ENCODE assay signal across 8 cellular contexts in the genomic region with DNA sequence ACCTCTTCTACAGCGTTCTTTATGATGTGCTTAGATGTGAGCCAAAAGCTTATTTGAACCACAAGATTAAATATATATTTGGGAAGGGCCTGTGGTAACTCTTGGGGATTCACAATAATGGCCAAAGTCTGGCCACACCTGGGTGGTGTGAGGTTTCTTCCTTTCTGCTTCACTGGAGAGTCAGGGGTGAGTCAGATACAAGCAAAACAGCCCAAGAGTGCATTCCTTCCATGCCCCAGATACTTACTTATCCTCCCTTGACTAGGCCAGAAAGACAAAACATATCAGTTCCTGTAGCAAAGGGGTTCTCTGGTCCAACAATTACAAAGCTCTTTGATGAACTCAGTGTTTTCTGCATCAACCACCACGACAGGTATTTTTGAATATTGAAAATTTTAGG. TPM values are rescaled to one million over a fixed set of nuclear protein-coding genes. Genes with fewer than 3 reads are reported as not detected.
DNase-seq lines count a peak whose midpoint lies in the region; ATAC-seq and TF ChIP-seq lines count a peak whose summit lies in the region.

No MANE protein-coding gene starts in this region.

- H3K27ac ChIP-seq in colonic mucosa, result no peak overlapping the region
- H3K27ac ChIP-seq in body of pancreas, result no peak overlapping the region

- H3K4me3 ChIP-seq in colonic mucosa (no peak overlapping the region), body of pancreas (no peak overlapping the region)

- H3K9me3 ChIP-seq in colonic mucosa (no peaks in the 10 kb centered on the region), body of pancreas (no peaks in the 10 kb centered on the region)

- DNase-seq in GM04503 (ENCODE audit: low read depth), result peak; percentile 42
- DNase-seq in LoVo (ENCODE audit: low spot score), result peak; percentile 45
- DNase-seq in glomerular visceral epithelial cell (ENCODE audit: extremely low spot score), result peak; percentile 92
- no peak for DNase-seq in colonic mucosa
- DNase-seq in body of pancreas, result no peak
- no peak for DNase-seq in NCI-H2171 (lab: John Stamatoyannopoulos, UW)
- no peak for DNase-seq in NAMALWA (ENCODE audit: low spot score)

- 77 to 81% methylated on average over 2 of the region's 2 CpGs for WGBS in body of pancreas, 2 donors

- no peak for TF ChIP-seq POLR2A in body of pancreas (IDR thresholded peaks at IDR 0.05)

- TF ChIP-seq CTCF in colonic mucosa (IDR thresholded peaks at IDR 0.05) (no peak), body of pancreas (IDR thresholded peaks at IDR 0.05) (no peak)

- H3K36me3 ChIP-seq in colonic mucosa (no peaks in the 10 kb centered on the region), body of pancreas (replicated peaks in 1 of 2; ENCODE audit: insufficient read depth in 1 of 2, low read depth in 2 of 2) (no peaks in the 10 kb centered on the region)

- H3K4me1 ChIP-seq in colonic mucosa (no peaks in the 10 kb centered on the region), body of pancreas (no peaks in the 10 kb centered on the region)

- H3K9ac ChIP-seq in colonic mucosa (ENCODE audit: low read depth in 2 of 2, low read length in 2 of 2), result no peak overlapping the region

- intact Hi-C loops in colonic mucosa (cut with DNase I) (no loop called here), body of pancreas (cut with DNase I) (no loop called here)

- ATAC-seq in GM21529 (IDR thresholded peaks at IDR 0.05; ENCODE audit: unreplicated experiment) (peak; percentile 56), body of pancreas (no peak)

- H3K27me3 ChIP-seq in colonic mucosa (no peaks in the 10 kb centered on the region), body of pancreas (no peaks in the 10 kb centered on the region)

RNA-seq across cellular contexts. Expression of a gene that starts 0.9 kb away (rescaled TPM):
- total RNA-seq in colonic mucosa, result under 1 TPM in 1 of 2 donors, not detected in 1; 0.52 TPM
- total RNA-seq in body of pancreas, result not detected

RNA-seq across cellular contexts. Expression of a gene that starts 52.2 kb away (rescaled TPM):
- total RNA-seq in colonic mucosa (1 to 10 TPM; 1.7 to 2.8 TPM), body of pancreas (1 to 10 TPM in 1 of 2 donors, under 1 TPM in 1; 0.33 to 2.6 TPM)

Comparison
In these comparisons a context has a peak if more than half of its experiments do, and no peak if none do; other contexts are left out.
1. DNase-seq: peak in GM04503 (single experiment), LoVo (single experiment) and glomerular visceral epithelial cell (single experiment); none in colonic mucosa (single experiment), body of pancreas (0 of 4), NCI-H2171 (single experiment) and NAMALWA (single experiment).